ENCODE assay signal across 7 cellular contexts in genomic region chr3:152320201-152320617, GRCh38. TPM values are rescaled to one million over a fixed set of nuclear protein-coding genes. Genes with fewer than 3 reads are reported as not detected.
DNase-seq lines count a peak whose midpoint lies in the region; ATAC-seq and TF ChIP-seq lines count a peak whose summit lies in the region.

No MANE protein-coding gene starts in this region.

- 0 out of 2 replicates have a peak overlapping the region, but pooled peaks have one; percentile 68 for H3K23ac ChIP-seq in IMR-90 (ENCODE audit: low read depth, low read length)

- dilution Hi-C loops in IMR-90 (cut with HindIII; ENCODE audit: low sequenced_read_pairs, unreplicated experiment), result no loop called here

- TF ChIP-seq CTCF in IMR-90 (conservative IDR thresholded peaks at IDR 0.05; ENCODE audit: low read depth, low read length) (no peak), smooth muscle cell (IDR thresholded peaks at IDR 0.05; ENCODE audit: borderline replicate concordance, insufficient read depth, poor library complexity, severe bottlenecking) (no peak)

- in situ Hi-C loops in IMR-90 (cut with MboI; ENCODE audit: low sequenced_read_pairs), result no loop called here

- no CpG with 5 or more reads among the region's 1 CpG for WGBS in IMR-90 (ENCODE audit: extremely low coverage in 2 of 2, insufficient read length in 1 of 2), 2 experiments
- WGBS in smooth muscle cell (ENCODE audit: low lambda C conversion rate), result 35% methylated on average over 1 of the region's 1 CpG

- ATAC-seq in IMR-90 (ENCODE audit: low read depth), result no peak
- ATAC-seq in SK-N-SH treated with all-trans-retinoic acid at 6 μM for 48 hours, result peak; percentile 27

- H3K36me3 ChIP-seq in IMR-90 (ENCODE audit: control insufficient read depth, insufficient read depth, low read length) (no peaks in the 10 kb centered on the region; the same call in 1 of the 2 replicates), smooth muscle cell (ENCODE audit: low read depth) (no peaks in the 10 kb centered on the region)

- H3K4ac ChIP-seq in IMR-90 (ENCODE audit: low read depth, low read length), result no peak overlapping the region

- H3K56ac ChIP-seq in IMR-90 (ENCODE audit: extremely low read depth, insufficient read depth, low read length), result no peak overlapping the region

- peak overlapping the region; percentile 55 for H3K14ac ChIP-seq in IMR-90 (replicated peaks; ENCODE audit: low read depth, low read length)

- H4K8ac ChIP-seq in IMR-90 (ENCODE audit: low read depth in 2 of 2, low read length in 2 of 2), result no peak overlapping the region

- H2BK20ac ChIP-seq in IMR-90 (ENCODE audit: low read depth, low read length), result no peak overlapping the region

- H3K4me3 ChIP-seq in IMR-90 (ENCODE audit: insufficient read depth, low read depth, low read length) (no peak overlapping the region), smooth muscle cell (no peak overlapping the region)

- H3K9me1 ChIP-seq in IMR-90 (ENCODE audit: insufficient read depth, low read length), result no peaks in the 10 kb centered on the region

- H3K4me2 ChIP-seq in IMR-90 (ENCODE audit: low read depth, low read length), result no peak overlapping the region
- peak overlapping the region; percentile 6 for H3K4me2 ChIP-seq in smooth muscle cell

- no peak for TF ChIP-seq RAD21 in IMR-90 (IDR thresholded peaks at IDR 0.05; ENCODE audit: low read length)

- H2AFZ ChIP-seq in IMR-90 (replicated peaks; ENCODE audit: low read length, poor library complexity), result no peak overlapping the region
- H2AFZ ChIP-seq in smooth muscle cell (ENCODE audit: low read depth), result no peak overlapping the region

- H3K18ac ChIP-seq in IMR-90 (ENCODE audit: low read depth, low read length), result peak overlapping the region; percentile 27; the same call in 1 of the 2 replicates

- H3K27ac ChIP-seq in IMR-90 (ENCODE audit: insufficient read depth, low read length), result no peak overlapping the region
- H3K27ac ChIP-seq in smooth muscle cell (ENCODE audit: low read depth), result peak overlapping the region; percentile 64

- peak overlapping the region; percentile 42; the same call in 1 of the 2 replicates for H2AK5ac ChIP-seq in IMR-90 (ENCODE audit: low read depth, low read length)

- H3K27me3 ChIP-seq in IMR-90 (ENCODE audit: control insufficient read depth, insufficient read depth, low read length) (no peaks in the 10 kb centered on the region), smooth muscle cell (ENCODE audit: low read depth) (no peaks in the 10 kb centered on the region)

- H3K9me3 ChIP-seq in IMR-90 (ENCODE audit: control insufficient read depth, insufficient read depth, low read length) (no peaks in the 10 kb centered on the region), smooth muscle cell (replicated peaks; ENCODE audit: low read depth) (no peaks in the 10 kb centered on the region)

- H3K79me1 ChIP-seq in IMR-90 (ENCODE audit: low read depth in 1 of 2, low read length in 2 of 2), result peaks cover 5 to 61% of the 10 kb centered on the region in 2 experiments; a peak in 3 of 4 replicates

- POLR2A ChIA-PET in IMR-90 (lab: Charles Lee; ENCODE audit: unreplicated experiment), result no interaction called here

- H4K20me1 ChIP-seq in IMR-90 (ENCODE audit: insufficient read depth, low read length), result peaks cover 38% of the 10 kb centered on the region; the same call in 1 of the 2 replicates
- peaks cover 71% of the 10 kb centered on the region for H4K20me1 ChIP-seq in smooth muscle cell (ENCODE audit: low read depth)

- intact Hi-C loops in IMR-90 (cut with micrococcal nuclease), result no loop called here

- peaks cover 14% of the 10 kb centered on the region for H3K4me1 ChIP-seq in IMR-90 (ENCODE audit: control insufficient read depth, insufficient read depth, low read length)
- peaks cover 7% of the 10 kb centered on the region for H3K4me1 ChIP-seq in smooth muscle cell (ENCODE audit: low read depth)

- peak overlapping the region; percentile 52 for H2BK5ac ChIP-seq in IMR-90 (ENCODE audit: low read depth, low read length, poor library complexity, severe bottlenecking)

- peak overlapping the region; percentile 62; the same call in 1 of the 2 replicates for H4K5ac ChIP-seq in IMR-90 (ENCODE audit: low read depth, low read length)

- BruUV-seq in IMR-90 (replicated peaks; lab: Mats Ljungman, UMichigan), result no TSS peak

- peak; percentile 59 for DNase-seq in IMR-90
- peak; percentile 45 for DNase-seq in globus pallidus (ENCODE audit: low spot score)
- no peak for DNase-seq in smooth muscle cell (lab: John Stamatoyannopoulos, UW; ENCODE audit: unreplicated experiment)
- no peak for DNase-seq in midbrain (lab: John Stamatoyannopoulos, UW)
- DNase-seq in DMS53 (lab: John Stamatoyannopoulos, UW), result no peak
- DNase-seq in NCI-H1092 treated with DMSO at 0.1 percent for 48 hours (lab: John Stamatoyannopoulos, UW), result no peak

- CTCF ChIA-PET in IMR-90 (lab: Yijun Ruan, JAX), result no interaction called here

- H2BK120ac ChIP-seq in IMR-90 (ENCODE audit: low read depth, low read length), result peak overlapping the region; percentile 30; the same call in 1 of the 2 replicates

- TF ChIP-seq POLR2A in IMR-90 (IDR thresholded peaks at IDR 0.05; ENCODE audit: low read depth, low read length), result no peak

- H4K91ac ChIP-seq in IMR-90 (ENCODE audit: insufficient read depth, low read depth, low read length), result no peak overlapping the region

- H2BK15ac ChIP-seq in IMR-90 (ENCODE audit: low read depth, low read length), result no peak overlapping the region

- H2AK9ac ChIP-seq in IMR-90 (replicated peaks; ENCODE audit: low read depth, low read length, poor library complexity), result no peak overlapping the region

- H3K9ac ChIP-seq in IMR-90 (ENCODE audit: low read depth, low read length) (no peak overlapping the region), smooth muscle cell (ENCODE audit: low read depth) (no peak overlapping the region)

- no peaks in the 10 kb centered on the region for H3F3A ChIP-seq in smooth muscle cell (ENCODE audit: low read depth)

- peaks cover 85% of the 10 kb centered on the region for H3K79me2 ChIP-seq in smooth muscle cell (ENCODE audit: low read depth)

TF ChIP-seq in IMR-90, 13 proteins besides CTCF, POLR2A, EP300 and RAD21:
- no peak for TF ChIP-seq CEBPB (IDR thresholded peaks at IDR 0.05; ENCODE audit: low read depth, low read length)
- TF ChIP-seq, protein P1, sequence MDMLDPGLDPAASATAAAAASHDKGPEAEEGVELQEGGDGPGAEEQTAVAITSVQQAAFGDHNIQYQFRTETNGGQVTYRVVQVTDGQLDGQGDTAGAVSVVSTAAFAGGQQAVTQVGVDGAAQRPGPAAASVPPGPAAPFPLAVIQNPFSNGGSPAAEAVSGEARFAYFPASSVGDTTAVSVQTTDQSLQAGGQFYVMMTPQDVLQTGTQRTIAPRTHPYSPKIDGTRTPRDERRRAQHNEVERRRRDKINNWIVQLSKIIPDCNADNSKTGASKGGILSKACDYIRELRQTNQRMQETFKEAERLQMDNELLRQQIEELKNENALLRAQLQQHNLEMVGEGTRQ (IDR thresholded peaks at IDR 0.05; ENCODE audit: low read depth, low read length), result no peak
- no peak for TF ChIP-seq MAZ (IDR thresholded peaks at IDR 0.05; ENCODE audit: borderline replicate concordance, low read depth, low read length)
- no peak for TF ChIP-seq BHLHE40 (IDR thresholded peaks at IDR 0.05; ENCODE audit: low read depth, low read length)
- no peak for TF ChIP-seq RFX5 (IDR thresholded peaks at IDR 0.05; ENCODE audit: low read depth, low read length)
- TF ChIP-seq MXI1 (IDR thresholded peaks at IDR 0.05; ENCODE audit: borderline replicate concordance, low read depth, low read length), result no peak
- TF ChIP-seq FOS (IDR thresholded peaks at IDR 0.05; ENCODE audit: low read depth, low read length), result no peak
- TF ChIP-seq MAFK (IDR thresholded peaks at IDR 0.05; ENCODE audit: low read depth, low read length), result no peak

TF ChIP-seq in SK-N-SH treated with all-trans-retinoic acid at 6 μM for 48 hours, 23 proteins besides CTCF, POLR2A, EP300 and RAD21 (continues in another document):
- TF ChIP-seq PATZ1 (CRISPR knock-in tag; IDR thresholded peaks at IDR 0.05; ENCODE audit: borderline replicate concordance), result no peak
- no peak for TF ChIP-seq ISL1 (CRISPR knock-in tag; IDR thresholded peaks at IDR 0.05)
- no peak for TF ChIP-seq SNAI2 (CRISPR knock-in tag; IDR thresholded peaks at IDR 0.05)
- no peak for TF ChIP-seq ZNF565 (CRISPR knock-in tag; conservative IDR thresholded peaks at IDR 0.05; ENCODE audit: low read depth)
- no peak for TF ChIP-seq ZC3H10 (CRISPR knock-in tag; IDR thresholded peaks at IDR 0.05)
- TF ChIP-seq ZNF8 (CRISPR knock-in tag; IDR thresholded peaks at IDR 0.05), result no peak
- TF ChIP-seq OSR1 (CRISPR knock-in tag; IDR thresholded peaks at IDR 0.05), result no peak
- TF ChIP-seq GLIS3 (CRISPR knock-in tag; IDR thresholded peaks at IDR 0.05), result no peak
- no peak for TF ChIP-seq ZFP30 (CRISPR knock-in tag; IDR thresholded peaks at IDR 0.05)
- TF ChIP-seq ARNTL (CRISPR knock-in tag; IDR thresholded peaks at IDR 0.05; ENCODE audit: borderline replicate concordance, low read depth), result no peak
- TF ChIP-seq CSDC2 (CRISPR knock-in tag; IDR thresholded peaks at IDR 0.05), result no peak

RNA-seq across cellular contexts. Expression of gene MBNL1, which starts 51.5 kb away (rescaled TPM):
- total RNA-seq in IMR-90 (2012; rRNA removed) (515 and 664 TPM in 2 replicates), smooth muscle cell (126 and 128 TPM in 2 replicates)
- polyA plus RNA-seq in IMR-90 (2012; rRNA removed) (127 and 129 TPM in 2 replicates), smooth muscle cell (19.5 and 22.0 TPM in 2 replicates)
- 41.6 and 47.4 TPM in 2 replicates for polyA plus RNA-seq in IMR-90 (2012; cell fraction: cytosol; rRNA removed)
- 48.0 and 82.1 TPM in 2 replicates for polyA plus RNA-seq in IMR-90 (2012; cell fraction: nucleus; rRNA removed; ENCODE audit: low replicate concordance)

Comparison
In these comparisons a context has a peak if more than half of its experiments do, and no peak if none do; other contexts are left out.
1. DNase-seq: peak in IMR-90 (single experiment) and globus pallidus (single experiment); none in smooth muscle cell (single experiment), midbrain (single experiment), DMS53 (single experiment) and NCI-H1092 treated with DMSO at 0.1 percent for 48 hours (single experiment).